9 cellular contexts compared by ENCODE assay signal in genomic region chr18:67525328-67526110, GRCh38. TPM values are rescaled to one million over a fixed set of nuclear protein-coding genes. Genes with fewer than 3 reads are reported as not detected.
DNase-seq lines count a peak whose midpoint lies in the region; ATAC-seq, FAIRE-seq and TF ChIP-seq lines count a peak whose summit lies in the region.
"Had no signal": no experiment of that assay in that cellular context is flagged by ENCODE, and none has a peak within 500 bp of the region (broad histone marks: within the 10 kb centered on the region; RNA-seq: fewer than 3 reads in every experiment).

No MANE protein-coding gene starts in this region.

- H2BK5ac ChIP-seq in mesenchymal stem cell (ENCODE audit: low read depth, low read length, poor library complexity, severe bottlenecking) = no peak overlapping the region

- TF ChIP-seq CTCF in endothelial cell of umbilical vein (IDR thresholded peaks at IDR 0.05; ENCODE audit: extremely low read depth in 1 of 2, insufficient read depth in 1 of 2, low read depth in 1 of 2, low read length in 2 of 2) (no peak), uterus (IDR thresholded peaks at IDR 0.05) (no peak), CD14-positive monocyte (IDR thresholded peaks at IDR 0.05) (no peak), glutamatergic neuron (IDR thresholded peaks at IDR 0.05; ENCODE audit: partially characterized antibody, unreplicated experiment) (no peak)

- H3K4me3 ChIP-seq in endothelial cell of umbilical vein (replicated peaks in 1 of 3; ENCODE audit: insufficient read depth in 1 of 3, low read depth in 1 of 3, low read length in 3 of 3) = no peak overlapping the region
- H3K4me3 ChIP-seq in mesenchymal stem cell (ENCODE audit: insufficient read depth in 1 of 2, low read depth in 1 of 2, low read length in 2 of 2) = peak overlapping the region in 1 of 2 experiments; percentile 17
- no peak overlapping the region for H3K4me3 ChIP-seq in uterus

- H3K9me3 Mint-ChIP-seq in CD14-positive monocyte (no peaks in the 10 kb centered on the region), glutamatergic neuron (ENCODE audit: unreplicated experiment) (no peaks in the 10 kb centered on the region)

- H3K79me1 ChIP-seq in mesenchymal stem cell (replicated peaks; ENCODE audit: low read length, poor library complexity, severe bottlenecking) = no peaks in the 10 kb centered on the region

- H3K4me1 ChIP-seq in endothelial cell of umbilical vein (ENCODE audit: control insufficient read depth, extremely low read depth, insufficient read depth, low read length) (peaks cover 14% of the 10 kb centered on the region), mesenchymal stem cell (ENCODE audit: control insufficient read depth, insufficient read depth, low read depth, low read length) (no peaks in the 10 kb centered on the region), uterus (no peaks in the 10 kb centered on the region)

- H2AFZ ChIP-seq in endothelial cell of umbilical vein (ENCODE audit: low read depth, low read length) (peak overlapping the region; percentile 80), mesenchymal stem cell (ENCODE audit: low read depth, low read length) (no peak overlapping the region)

- CTCF ChIA-PET in endothelial cell of umbilical vein (lab: Charles Lee) = interaction anchor here (0.8 to 3.5 kb wide), 8 partner anchors 9 to 1135 kb away, joined by 3 to 43 read pairs (median 4); partner anchors contain the start of gene DSEL

- no TSS peak for BruUV-seq in endothelial cell of umbilical vein (replicated peaks; lab: Mats Ljungman, UMichigan)

- H3K36me3 Mint-ChIP-seq in CD14-positive monocyte = no peaks in the 10 kb centered on the region
- H3K36me3 Mint-ChIP-seq in glutamatergic neuron (ENCODE audit: unreplicated experiment) = no peaks in the 10 kb centered on the region

- H3K27me3 Mint-ChIP-seq in CD14-positive monocyte (ENCODE audit: low read depth in 3 of 3) (peaks cover 0 to 6% (median 5%) of the 10 kb centered on the region in 3 donors), glutamatergic neuron (ENCODE audit: unreplicated experiment) (no peaks in the 10 kb centered on the region)

- no peak overlapping the region for H2BK120ac ChIP-seq in mesenchymal stem cell (ENCODE audit: low read depth, low read length)

- no peak overlapping the region for H2AK5ac ChIP-seq in mesenchymal stem cell (ENCODE audit: low read length, severe bottlenecking)

- H3K9ac ChIP-seq in endothelial cell of umbilical vein (replicated peaks; ENCODE audit: extremely low read depth, insufficient read depth, low read length) (peak overlapping the region; percentile 32), mesenchymal stem cell (ENCODE audit: low read length) (peak overlapping the region; percentile 70)

- no peak for TF ChIP-seq POLR2A in endothelial cell of umbilical vein (IDR thresholded peaks at IDR 0.05; ENCODE audit: low read depth, low read length)
- no peak for TF ChIP-seq POLR2A in uterus (IDR thresholded peaks at IDR 0.05)

- no peaks in the 10 kb centered on the region for H3K27me3 ChIP-seq in endothelial cell of umbilical vein (ENCODE audit: control insufficient read depth in 2 of 2, insufficient read depth in 2 of 2, low read length in 2 of 2)
- H3K27me3 ChIP-seq in mesenchymal stem cell (ENCODE audit: control insufficient read depth in 1 of 2, insufficient read depth in 1 of 2, low read length in 2 of 2) = no peaks in the 10 kb centered on the region
- H3K27me3 ChIP-seq in uterus = no peaks in the 10 kb centered on the region

- no peak overlapping the region for H3K4me3 Mint-ChIP-seq in CD14-positive monocyte
- no peak overlapping the region for H3K4me3 Mint-ChIP-seq in glutamatergic neuron (ENCODE audit: unreplicated experiment)

- H3K27ac Mint-ChIP-seq in CD14-positive monocyte (no peak overlapping the region), glutamatergic neuron (ENCODE audit: unreplicated experiment) (no peak overlapping the region)

- no peaks in the 10 kb centered on the region for H4K20me1 ChIP-seq in endothelial cell of umbilical vein (replicated peaks; ENCODE audit: control insufficient read depth, extremely low read depth, insufficient read depth, low read length)

- H3K9me3 ChIP-seq in endothelial cell of umbilical vein (replicated peaks; ENCODE audit: control insufficient read depth, insufficient read depth, low read length) (no peaks in the 10 kb centered on the region), mesenchymal stem cell (ENCODE audit: control insufficient read depth, low read length) (no peaks in the 10 kb centered on the region), uterus (no peaks in the 10 kb centered on the region)

- POLR2A ChIA-PET in endothelial cell of umbilical vein (lab: Charles Lee) = interaction anchor here (1.8 kb wide), 1 partner anchor 9 kb away, joined by 16 read pairs; the partner anchor contains the start of gene DSEL

- H3K18ac ChIP-seq in mesenchymal stem cell (ENCODE audit: low read depth in 1 of 2, low read length in 2 of 2) = peak overlapping the region in 1 of 2 experiments; percentile 30

- H3K27ac ChIP-seq in endothelial cell of umbilical vein (ENCODE audit: insufficient read depth, low read depth, low read length) = peak overlapping the region; percentile 77
- peak overlapping the region; percentile 88 for H3K27ac ChIP-seq in mesenchymal stem cell (ENCODE audit: low read length, poor library complexity, severe bottlenecking)
- H3K27ac ChIP-seq in uterus = peak overlapping the region; percentile 12 to 59
- H3K27ac ChIP-seq: 22Rv1 had no signal

- no peaks in the 10 kb centered on the region for H3K4me1 Mint-ChIP-seq in CD14-positive monocyte
- H3K4me1 Mint-ChIP-seq in glutamatergic neuron (ENCODE audit: low read depth, unreplicated experiment) = no peaks in the 10 kb centered on the region

- H2BK15ac ChIP-seq in mesenchymal stem cell (ENCODE audit: low read depth, poor library complexity, severe bottlenecking) = no peak overlapping the region

- peak; percentile 96 for FAIRE-seq in endothelial cell of umbilical vein (lab: Jason Lieb, UNC)

- no peak for ATAC-seq in HG03039 (IDR thresholded peaks at IDR 0.05; ENCODE audit: unreplicated experiment)

- intact Hi-C loops in endothelial cell of umbilical vein (cut with micrococcal nuclease) = loop anchor here (1.0 kb wide), 1 partner anchor 9 kb away; the partner anchor contains the start of gene DSEL
- intact Hi-C loops in uterus (cut with DNase I; ENCODE audit: low total_unique reads) = no loop called here
- intact Hi-C loops in CD14-positive monocyte (cut with micrococcal nuclease) = no loop called here

- DNase-seq in DMS 273 (lab: John Stamatoyannopoulos, UW; ENCODE audit: unreplicated experiment) = peak; percentile 24
- DNase-seq in DMS 273 treated with DMSO at 0.1 percent for 48 hours (lab: John Stamatoyannopoulos, UW) = no peak
- DNase-seq in endothelial cell of umbilical vein (ENCODE audit: low read depth, low spot score) = peak; percentile 95
- peak; percentile 90 for DNase-seq in mesenchymal stem cell
- peak; percentile 63 to 67 for DNase-seq in uterus
- DNase-seq in CD14-positive monocyte (ENCODE audit: low spot score) = no peak
- DNase-seq in glutamatergic neuron = no peak

- no peak overlapping the region for H3K23ac ChIP-seq in mesenchymal stem cell (ENCODE audit: low read length in 2 of 2)

- H3K4ac ChIP-seq in mesenchymal stem cell (ENCODE audit: low read depth in 1 of 2, low read length in 2 of 2) = no peak overlapping the region

- no peak overlapping the region for H2BK12ac ChIP-seq in mesenchymal stem cell (ENCODE audit: low read length in 2 of 2)

- peak overlapping the region; percentile 65 for H3K4me2 ChIP-seq in endothelial cell of umbilical vein (ENCODE audit: insufficient read depth, low read length)
- no peak overlapping the region for H3K4me2 ChIP-seq in mesenchymal stem cell (ENCODE audit: low read length, poor library complexity, severe bottlenecking)

- H3K9me1 ChIP-seq in endothelial cell of umbilical vein (replicated peaks; ENCODE audit: control insufficient read depth, extremely low read depth, insufficient read depth, low read length) = no peaks in the 10 kb centered on the region

- no peak overlapping the region for H3K14ac ChIP-seq in mesenchymal stem cell (ENCODE audit: low read length in 2 of 2)

- 96% methylated on average over 2 of the region's 3 CpGs for WGBS in mesenchymal stem cell

- H3K79me2 ChIP-seq in endothelial cell of umbilical vein (ENCODE audit: control insufficient read depth, insufficient read depth, low read length) = no peaks in the 10 kb centered on the region

- H3K36me3 ChIP-seq in endothelial cell of umbilical vein (ENCODE audit: control insufficient read depth in 2 of 2, extremely low read depth in 1 of 2, insufficient read depth in 2 of 2, low read length in 2 of 2) = no peaks in the 10 kb centered on the region
- no peaks in the 10 kb centered on the region for H3K36me3 ChIP-seq in mesenchymal stem cell (ENCODE audit: control insufficient read depth in 1 of 2, insufficient read depth in 2 of 2, low read depth in 1 of 2, low read length in 2 of 2)
- H3K36me3 ChIP-seq in uterus = no peaks in the 10 kb centered on the region

- dilution Hi-C loops in endothelial cell of umbilical vein (cut with MboI; ENCODE audit: extremely low pct_ligation_motif_present, low sequenced_read_pairs) = no loop called here

- no peak overlapping the region for H4K91ac ChIP-seq in mesenchymal stem cell (ENCODE audit: low read length)

- H4K8ac ChIP-seq in mesenchymal stem cell (ENCODE audit: low read length) = no peak overlapping the region

TF ChIP-seq in endothelial cell of umbilical vein, 7 proteins besides CTCF, POLR2A, EP300 and RAD21 (continues in another document):
- TF ChIP-seq FOS (IDR thresholded peaks at IDR 0.05; ENCODE audit: borderline replicate concordance, insufficient read depth, low read length) (peak; percentile 62), MAX (IDR thresholded peaks at IDR 0.05; ENCODE audit: insufficient read depth, insufficient read length) (no peak), POLR2AphosphoS5 (IDR thresholded peaks at IDR 0.05; ENCODE audit: insufficient read depth, low read depth, low read length) (no peak), MYC (IDR thresholded peaks at IDR 0.05; ENCODE audit: low read depth, low read length) (no peak)

RNA-seq across cellular contexts. Expression of gene DSEL, which starts 9.0 kb away (rescaled TPM):
- total RNA-seq in endothelial cell of umbilical vein (4.5 TPM in 2 replicates), uterus (10 to 100 TPM in 3 of 4 donors, 1 to 10 TPM in 1; 8.8 to 55.2 (median 12.1) TPM), glutamatergic neuron (ENCODE audit: unreplicated experiment) (12.2 TPM)
- polyA plus RNA-seq in endothelial cell of umbilical vein (2.0 TPM in 2 replicates), CD14-positive monocyte (under 1 TPM in 1 of 2 donors, not detected in 1; 0.03 TPM)
- polyA plus RNA-seq in endothelial cell of umbilical vein (2011; cell fraction: cytosol; rRNA removed) = 1.9 and 2.0 TPM in 2 replicates
- 2.7 and 3.7 TPM in 2 replicates for polyA plus RNA-seq in endothelial cell of umbilical vein (2011; cell fraction: nucleus; rRNA removed)
- polyA plus RNA-seq in endothelial cell of umbilical vein (2012) = 7.9 TPM in 2 replicates
- polyA minus RNA-seq in endothelial cell of umbilical vein = 8.9 and 10.0 TPM in 2 replicates
- 19.6 TPM for polyA minus RNA-seq in endothelial cell of umbilical vein (2011; cell fraction: cytosol; rRNA and poly(A)+ RNA removed)
- polyA minus RNA-seq in endothelial cell of umbilical vein (2011; cell fraction: nucleus; rRNA and poly(A)+ RNA removed) = 13.2 and 19.0 TPM in 2 replicates
- 7.9 TPM for polyA plus RNA-seq in mesenchymal stem cell (2013, experiment 1 of 2)
- polyA plus RNA-seq in mesenchymal stem cell (2013, experiment 2 of 2) = 7.8 TPM

Comparison
In these comparisons a context has a peak if more than half of its experiments do, and no peak if none do; other contexts are left out.
1. DNase-seq: peak in DMS 273 (single experiment), endothelial cell of umbilical vein (single experiment), mesenchymal stem cell (single experiment) and uterus (2 of 2); none in DMS 273 treated with DMSO at 0.1 percent for 48 hours (single experiment), CD14-positive monocyte (single experiment) and glutamatergic neuron (single experiment).
2. H3K27ac ChIP-seq: peak in every context shown above with its lines; median percentile 88 in mesenchymal stem cell; 77 in endothelial cell of umbilical vein; 36 in uterus.